Comparison of ENCODE assay signal across 9 cellular contexts in the genomic region with DNA sequence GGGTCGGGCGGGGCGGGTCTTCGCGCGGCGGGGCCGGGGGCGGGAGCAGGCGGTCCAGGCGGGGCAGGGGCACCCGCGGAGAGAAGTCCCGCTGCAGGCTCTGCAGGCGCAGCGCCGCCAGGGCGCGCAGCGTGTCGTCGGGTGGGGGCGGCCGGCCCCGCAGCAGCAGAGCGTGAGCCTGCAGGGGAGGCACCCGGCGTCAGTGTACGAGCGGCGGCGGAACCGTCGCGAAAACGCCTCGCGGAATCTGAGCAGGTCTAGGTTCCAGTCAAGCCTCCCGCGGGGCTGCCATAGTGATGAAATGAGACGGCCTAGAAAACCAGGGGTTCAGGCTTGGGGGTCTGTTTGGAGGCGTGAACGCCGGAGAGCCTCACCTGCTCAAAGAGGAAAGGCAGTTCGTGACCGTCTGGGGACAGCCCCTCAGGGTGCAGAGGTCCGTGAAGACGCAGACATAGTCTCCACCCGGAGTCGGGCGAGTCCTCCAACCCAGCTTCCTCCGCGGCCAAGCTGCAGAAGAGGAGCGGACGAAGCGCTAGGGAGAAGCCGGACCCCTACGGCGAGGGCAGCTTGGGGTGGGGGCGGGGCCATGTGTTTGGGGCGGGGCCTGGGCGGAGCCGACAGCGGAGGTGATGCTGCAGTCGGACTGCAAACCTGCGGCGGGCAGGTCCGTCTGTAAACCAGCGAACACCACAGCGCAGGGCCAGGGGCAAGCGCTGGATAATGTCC. TPM values are rescaled to one million over a fixed set of nuclear protein-coding genes. Genes with fewer than 3 reads are reported as not detected.
A peak's percentile ranks its signal among the peaks of the same experiment; 100 is the strongest.
DNase-seq lines count a peak whose midpoint lies in the region; ATAC-seq and TF ChIP-seq lines count a peak whose summit lies in the region.
"Had no signal": no experiment of that assay in that cellular context is flagged by ENCODE, and none has a peak within 500 bp of the region (broad histone marks: within the 10 kb centered on the region; RNA-seq: fewer than 3 reads in every experiment).

No MANE protein-coding gene starts in this region.

- H3K9ac ChIP-seq in mesenchymal stem cell (ENCODE audit: low read length), result no peak overlapping the region

- no peak overlapping the region for H2AFZ ChIP-seq in mesenchymal stem cell (ENCODE audit: low read depth, low read length)

- ATAC-seq in HG03280 (IDR thresholded peaks at IDR 0.05; ENCODE audit: unreplicated experiment), result no peak

- H3K4me1 ChIP-seq in mesenchymal stem cell (ENCODE audit: control insufficient read depth, insufficient read depth, low read depth, low read length) (peaks cover 52% of the 10 kb centered on the region), vagina (peaks cover 85% of the 10 kb centered on the region)

- H3K4me2 ChIP-seq in mesenchymal stem cell (ENCODE audit: low read length, poor library complexity, severe bottlenecking), result peak overlapping the region; percentile 29

- H3K27me3 ChIP-seq in mesenchymal stem cell (ENCODE audit: control insufficient read depth in 1 of 2, insufficient read depth in 1 of 2, low read length in 2 of 2) (no peaks in the 10 kb centered on the region), vagina (no peaks in the 10 kb centered on the region)

- no peak for TF ChIP-seq POLR2A in vagina (IDR thresholded peaks at IDR 0.05)

- H3K4me3 ChIP-seq in mesenchymal stem cell (ENCODE audit: insufficient read depth in 1 of 2, low read depth in 1 of 2, low read length in 2 of 2) (no peak overlapping the region), vagina (no peak overlapping the region)

- H2BK120ac ChIP-seq in mesenchymal stem cell (ENCODE audit: low read depth, low read length), result peak overlapping the region; percentile 54

- no peak overlapping the region for H3K23ac ChIP-seq in mesenchymal stem cell (ENCODE audit: low read length in 2 of 2)

- peak overlapping the region; percentile 79 for H4K8ac ChIP-seq in mesenchymal stem cell (ENCODE audit: low read length)

- peak; percentile 57 for DNase-seq in stimulated activated CD4-positive, alpha-beta T cell treated with anti-CD3 and anti-CD28 coated beads, Interleukin-15, amount 100 ng/mL, for 24 hours
- DNase-seq in stimulated activated CD4-positive, alpha-beta T cell treated with anti-CD3 and anti-CD28 coated beads, Interleukin-2, amount 100 ng/mL, for 48 hours, result no peak
- peak; percentile 64 for DNase-seq in activated naive CD4-positive, alpha-beta T cell treated with anti-CD3 and anti-CD28 coated beads, Interleukin-2, amount 50 U/mL, for 16 hours
- DNase-seq in mesenchymal stem cell (no peak), vagina (ENCODE audit: extremely low spot score in 2 of 2) (no peak), cerebellar nuclear complex (lab: John Stamatoyannopoulos, UW) (no peak), putamen (ENCODE audit: low spot score) (no peak)
- DNase-seq: NCI-H1417 had no signal

- H2BK15ac ChIP-seq in mesenchymal stem cell (ENCODE audit: low read depth, poor library complexity, severe bottlenecking), result no peak overlapping the region

- no peak overlapping the region for H4K91ac ChIP-seq in mesenchymal stem cell (ENCODE audit: low read length)

- H3K27ac ChIP-seq in mesenchymal stem cell (ENCODE audit: low read length, poor library complexity, severe bottlenecking) (no peak overlapping the region), vagina (peak overlapping the region; percentile 61)

- H2AK5ac ChIP-seq in mesenchymal stem cell (ENCODE audit: low read length, severe bottlenecking), result peak overlapping the region; percentile 19

- H3K9me3 ChIP-seq in mesenchymal stem cell (ENCODE audit: control insufficient read depth, low read length), result no peaks in the 10 kb centered on the region
- H3K9me3 ChIP-seq in vagina, result no peaks in the 10 kb centered on the region

- intact Hi-C loops in vagina (cut with DNase I), result loop anchor here (5.0 kb wide), 1 partner anchor 63 kb away; the partner anchor contains the start of genes RETREG3 and TUBG1

- peaks cover 37% of the 10 kb centered on the region for H3K79me1 ChIP-seq in mesenchymal stem cell (replicated peaks; ENCODE audit: low read length, poor library complexity, severe bottlenecking)

- peak overlapping the region; percentile 8 to 37 for H3K4ac ChIP-seq in mesenchymal stem cell (ENCODE audit: low read depth in 1 of 2, low read length in 2 of 2)

- H2BK5ac ChIP-seq in mesenchymal stem cell (ENCODE audit: low read depth, low read length, poor library complexity, severe bottlenecking), result no peak overlapping the region

- H3K36me3 ChIP-seq in mesenchymal stem cell (ENCODE audit: control insufficient read depth in 1 of 2, insufficient read depth in 2 of 2, low read depth in 1 of 2, low read length in 2 of 2) (peaks cover 64 to 82% of the 10 kb centered on the region in 2 experiments), vagina (peaks cover 0 to 59% of the 10 kb centered on the region in 2 donors)

- H3K14ac ChIP-seq in mesenchymal stem cell (ENCODE audit: low read length in 2 of 2), result no peak overlapping the region

- peak overlapping the region in 1 of 2 experiments; percentile 63 for H3K18ac ChIP-seq in mesenchymal stem cell (ENCODE audit: low read depth in 1 of 2, low read length in 2 of 2)

- H2BK12ac ChIP-seq in mesenchymal stem cell (ENCODE audit: low read length in 2 of 2), result peak overlapping the region in 1 of 2 experiments; percentile 35

- TF ChIP-seq CTCF in vagina (IDR thresholded peaks at IDR 0.05), result no peak

- WGBS in mesenchymal stem cell, result 48% methylated on average over 61 of the region's 71 CpGs

RNA-seq across cellular contexts. Expression of gene PLEKHH3, which starts 6.4 kb away (rescaled TPM):
- 24.7 TPM for polyA plus RNA-seq in mesenchymal stem cell (2013, experiment 1 of 2)
- polyA plus RNA-seq in mesenchymal stem cell (2013, experiment 2 of 2), result 23.8 TPM
- 44.9 TPM for total RNA-seq in vagina

RNA-seq across cellular contexts. Expression of gene TUBG2, which starts 11.3 kb away (rescaled TPM):
- polyA plus RNA-seq in mesenchymal stem cell (2013, experiment 1 of 2), result 22.2 TPM
- 20.6 TPM for polyA plus RNA-seq in mesenchymal stem cell (2013, experiment 2 of 2)
- total RNA-seq in vagina, result 44.7 TPM

RNA-seq across cellular contexts. Expression of gene CCR10, which starts 11.3 kb away (rescaled TPM):
- 0.97 TPM for polyA plus RNA-seq in mesenchymal stem cell (2013, experiment 1 of 2)
- polyA plus RNA-seq in mesenchymal stem cell (2013, experiment 2 of 2), result 0.97 TPM
- total RNA-seq in vagina, result 3.2 TPM

RNA-seq across cellular contexts. Expression of gene CNTNAP1, which starts 12.0 kb away (rescaled TPM):
- polyA plus RNA-seq in mesenchymal stem cell (2013, experiment 1 of 2), result 16.0 TPM
- 14.6 TPM for polyA plus RNA-seq in mesenchymal stem cell (2013, experiment 2 of 2)
- 5.9 TPM for total RNA-seq in vagina

Comparison
In these comparisons a context has a peak if more than half of its experiments do, and no peak if none do; other contexts are left out.
1. DNase-seq: peak in stimulated activated CD4-positive, alpha-beta T cell treated with anti-CD3 and anti-CD28 coated beads, Interleukin-15, amount 100 ng/mL, for 24 hours (single experiment) and activated naive CD4-positive, alpha-beta T cell treated with anti-CD3 and anti-CD28 coated beads, Interleukin-2, amount 50 U/mL, for 16 hours (single experiment); none in stimulated activated CD4-positive, alpha-beta T cell treated with anti-CD3 and anti-CD28 coated beads, Interleukin-2, amount 100 ng/mL, for 48 hours (0 of 2), mesenchymal stem cell (single experiment), vagina (0 of 2), cerebellar nuclear complex (0 of 2) and putamen (single experiment).